In genomic region chr17:82088838-82089722, GRCh38 we compare ENCODE assay signal across 1 cellular context.
TF ChIP-seq lines count a peak whose summit lies in the region.

No MANE protein-coding gene starts in this region.

TF ChIP-seq in IMR-90, 13 proteins besides CTCF, POLR2A, EP300 and RAD21:
- TF ChIP-seq SMC3 (IDR thresholded peaks at IDR 0.05; ENCODE audit: low read depth, low read length) (no peak), RCOR1 (IDR thresholded peaks at IDR 0.05; ENCODE audit: insufficient replicate concordance, low read length) (no peak), RFX5 (IDR thresholded peaks at IDR 0.05; ENCODE audit: low read depth, low read length) (no peak), MXI1 (IDR thresholded peaks at IDR 0.05; ENCODE audit: borderline replicate concordance, low read depth, low read length) (no peak), CHD1 (IDR thresholded peaks at IDR 0.05; ENCODE audit: low read depth, low read length) (no peak), CEBPB (IDR thresholded peaks at IDR 0.05; ENCODE audit: low read depth, low read length) (no peak), MAZ (IDR thresholded peaks at IDR 0.05; ENCODE audit: borderline replicate concordance, low read depth, low read length) (no peak), MAFK (IDR thresholded peaks at IDR 0.05; ENCODE audit: low read depth, low read length) (no peak), BHLHE40 (IDR thresholded peaks at IDR 0.05; ENCODE audit: low read depth, low read length) (no peak), NFE2L2 (IDR thresholded peaks at IDR 0.05; ENCODE audit: low read depth, low read length) (no peak), FOS (IDR thresholded peaks at IDR 0.05; ENCODE audit: low read depth, low read length) (no peak), USF2 (IDR thresholded peaks at IDR 0.05; ENCODE audit: low read depth, low read length) (no peak), ELK1 (IDR thresholded peaks at IDR 0.05; ENCODE audit: borderline replicate concordance, low read depth, low read length) (no peak)
TF ChIP-seq in IMR-90: peak in this region for 0.
